Comparison of ENCODE assay signal across 9 cellular contexts in genomic region chr11:61021661-61022212, GRCh38. TPM values are rescaled to one million over a fixed set of nuclear protein-coding genes. Genes with fewer than 3 reads are reported as not detected.
DNase-seq lines count a peak whose midpoint lies in the region; ATAC-seq and TF ChIP-seq lines count a peak whose summit lies in the region.
"Had no signal": no experiment of that assay in that cellular context is flagged by ENCODE, and none has a peak within 500 bp of the region (broad histone marks: within the 10 kb centered on the region; RNA-seq: fewer than 3 reads in every experiment).

No MANE protein-coding gene starts in this region.

- H2AFZ ChIP-seq in GM23338, result peak overlapping the region; percentile 94

- peak overlapping the region; percentile 82 for H3K4me2 ChIP-seq in GM23338

- H3K4me3 ChIP-seq in GM23338, result peak overlapping the region; percentile 47
- H3K4me3 ChIP-seq: suprapubic skin had no signal

- H3K4me3 Mint-ChIP-seq in GM23338 (peak overlapping the region; percentile 64), endothelial cell (ENCODE audit: unreplicated experiment) (no peak overlapping the region)
- H3K4me3 Mint-ChIP-seq in activated CD4-positive, alpha-beta T cell treated with anti-CD3 and anti-CD28 coated beads, Interleukin-2, amount 10 ng/mL, durations not matched to agents 24 days and 14 days, result peak overlapping the region; percentile 67

- peaks cover 10% of the 10 kb centered on the region; the same call in 1 of the 2 replicates for H3K4me1 ChIP-seq in GM23338 (ENCODE audit: insufficient read depth)

- no peaks in the 10 kb centered on the region for H3K79me2 ChIP-seq in GM23338 (replicated peaks; ENCODE audit: insufficient read depth)

- no peaks in the 10 kb centered on the region for H4K20me1 ChIP-seq in GM23338 (replicated peaks; ENCODE audit: insufficient read depth)

- H3K9me3 Mint-ChIP-seq in GM23338, result no peaks in the 10 kb centered on the region
- no peaks in the 10 kb centered on the region for H3K9me3 Mint-ChIP-seq in activated CD4-positive, alpha-beta T cell treated with anti-CD3 and anti-CD28 coated beads, Interleukin-2, amount 10 ng/mL, durations not matched to agents 24 days and 14 days
- no peaks in the 10 kb centered on the region for H3K9me3 Mint-ChIP-seq in endothelial cell (ENCODE audit: unreplicated experiment)

- H3K27ac Mint-ChIP-seq in GM23338 (no peak overlapping the region), endothelial cell (ENCODE audit: unreplicated experiment) (peak overlapping the region; percentile 13)
- peak overlapping the region; percentile 90 for H3K27ac Mint-ChIP-seq in activated CD4-positive, alpha-beta T cell treated with anti-CD3 and anti-CD28 coated beads, Interleukin-2, amount 10 ng/mL, durations not matched to agents 24 days and 14 days

- H3K9me2 ChIP-seq in GM23338 (ENCODE audit: insufficient read depth), result no peaks in the 10 kb centered on the region

- DNase-seq in GM23338 (ENCODE audit: low spot score) (peak; percentile 90), endothelial cell (ENCODE audit: low spot score) (no peak), NCI-H1694 (lab: John Stamatoyannopoulos, UW) (no peak), midbrain (lab: John Stamatoyannopoulos, UW) (no peak), amniotic stem cell (lab: John Stamatoyannopoulos, UW) (no peak), GM19240 (ENCODE audit: insufficient read length, low spot score) (no peak)
- peak; percentile 95 for DNase-seq in activated CD4-positive, alpha-beta T cell treated with anti-CD3 and anti-CD28 coated beads, Interleukin-2, amount 10 ng/mL, durations not matched to agents 24 days and 14 days
- DNase-seq in stimulated activated CD4-positive, alpha-beta T cell treated with anti-CD3 and anti-CD28 coated beads, Interleukin-2, amount 100 ng/mL, for 48 hours, result peak; percentile 65 to 76

- no peaks in the 10 kb centered on the region for H3K36me3 Mint-ChIP-seq in GM23338 (ENCODE audit: low read depth)
- H3K36me3 Mint-ChIP-seq in activated CD4-positive, alpha-beta T cell treated with anti-CD3 and anti-CD28 coated beads, Interleukin-2, amount 10 ng/mL, durations not matched to agents 24 days and 14 days (ENCODE audit: low read depth), result peaks cover 71% of the 10 kb centered on the region
- H3K36me3 Mint-ChIP-seq in endothelial cell (ENCODE audit: low read depth, unreplicated experiment), result no peaks in the 10 kb centered on the region

- TF ChIP-seq CTCF in GM23338 (conservative IDR thresholded peaks at IDR 0.05; ENCODE audit: low read depth in 2 of 2), result no peak
- TF ChIP-seq CTCF in endothelial cell (IDR thresholded peaks at IDR 0.05; ENCODE audit: unreplicated experiment), result no peak

- intact Hi-C loops in activated CD4-positive, alpha-beta T cell treated with anti-CD3 and anti-CD28 coated beads, Interleukin-2, amount 10 ng/mL, durations not matched to agents 24 days and 14 days (cut with micrococcal nuclease), result loop anchor here (1.0 to 10.0 kb wide), 6 partner anchors 17 to 187 kb away; partner anchors contain the start of genes CD6 and TMEM109

- peak; percentile 91 for ATAC-seq in GM23338

- H3F3A ChIP-seq in GM23338 (replicated peaks; ENCODE audit: low read depth), result no peaks in the 10 kb centered on the region

- no peak overlapping the region for H3K27ac ChIP-seq in GM23338 (ENCODE audit: low read depth)
- H3K27ac ChIP-seq: suprapubic skin had no signal

- H3K27me3 Mint-ChIP-seq in GM23338 (ENCODE audit: insufficient read depth, low read depth, poor library complexity) (peaks cover 25% of the 10 kb centered on the region), endothelial cell (ENCODE audit: unreplicated experiment) (peaks cover 19% of the 10 kb centered on the region)
- H3K27me3 Mint-ChIP-seq in activated CD4-positive, alpha-beta T cell treated with anti-CD3 and anti-CD28 coated beads, Interleukin-2, amount 10 ng/mL, durations not matched to agents 24 days and 14 days, result no peaks in the 10 kb centered on the region

- H3K27me3 ChIP-seq in GM23338 (ENCODE audit: insufficient read depth), result no peaks in the 10 kb centered on the region

- peaks cover 22% of the 10 kb centered on the region for H3K4me1 Mint-ChIP-seq in GM23338
- H3K4me1 Mint-ChIP-seq in activated CD4-positive, alpha-beta T cell treated with anti-CD3 and anti-CD28 coated beads, Interleukin-2, amount 10 ng/mL, durations not matched to agents 24 days and 14 days, result peaks cover 71% of the 10 kb centered on the region
- H3K4me1 Mint-ChIP-seq in endothelial cell (ENCODE audit: unreplicated experiment), result peaks cover 20% of the 10 kb centered on the region

- H3K36me3 ChIP-seq in GM23338 (ENCODE audit: insufficient read depth), result no peaks in the 10 kb centered on the region
- H3K36me3 ChIP-seq: suprapubic skin had no signal

TF ChIP-seq in GM23338, 12 proteins besides CTCF, POLR2A, EP300 and RAD21 (continues in another document):
- TF ChIP-seq ZNF331 (CRISPR knock-in tag; IDR thresholded peaks at IDR 0.05; ENCODE audit: low read depth) (no peak), REST (IDR thresholded peaks at IDR 0.05; ENCODE audit: unreplicated experiment) (no peak), NANOG (IDR thresholded peaks at IDR 0.05; ENCODE audit: borderline replicate concordance) (no peak), JUNB (IDR thresholded peaks at IDR 0.05; ENCODE audit: unreplicated experiment) (no peak), STAT1 (IDR thresholded peaks at IDR 0.05; ENCODE audit: unreplicated experiment) (no peak), POLR2AphosphoS5 (IDR thresholded peaks at IDR 0.05; ENCODE audit: low read depth) (no peak), CREB1 (CRISPR knock-in tag; IDR thresholded peaks at IDR 0.05; ENCODE audit: low read depth) (no peak), ZNF114 (CRISPR knock-in tag; IDR thresholded peaks at IDR 0.05) (no peak), EZH2 (IDR thresholded peaks at IDR 0.05; ENCODE audit: low read depth, unreplicated experiment) (no peak), ETS1 (IDR thresholded peaks at IDR 0.05) (no peak), EZH2phosphoT487 (IDR thresholded peaks at IDR 0.05; ENCODE audit: unreplicated experiment) (no peak)

RNA-seq across cellular contexts. Expression of gene CD6, which starts 50.3 kb away (rescaled TPM):
- total RNA-seq in GM23338 (2014; rRNA removed; shearing (Covaris generic)), result 0.49 and 1.9 TPM in 2 replicates
- polyA plus RNA-seq in GM23338 (2016; fragmentation: Nextera tagmentation; extraction: Ambion mirVana), result not detected in 2 replicates
- 416 and 421 TPM in 2 replicates for total RNA-seq in activated CD4-positive, alpha-beta T cell treated with anti-CD3 and anti-CD28 coated beads, Interleukin-2, amount 10 ng/mL, durations not matched to agents 24 days and 14 days
- total RNA-seq in endothelial cell (ENCODE audit: unreplicated experiment), result 0.33 TPM

Comparison
In these comparisons a context has a peak if more than half of its experiments do, and no peak if none do; other contexts are left out.
1. DNase-seq: peak in GM23338 (single experiment), activated CD4-positive, alpha-beta T cell treated with anti-CD3 and anti-CD28 coated beads, Interleukin-2, amount 10 ng/mL, durations not matched to agents 24 days and 14 days (single experiment) and stimulated activated CD4-positive, alpha-beta T cell treated with anti-CD3 and anti-CD28 coated beads, Interleukin-2, amount 100 ng/mL, for 48 hours (2 of 2); none in endothelial cell (single experiment), NCI-H1694 (single experiment), midbrain (single experiment), amniotic stem cell (single experiment) and GM19240 (single experiment).
2. RNA of gene CD6, which starts 50.3 kb away (total RNA-seq): 416 to 421 TPM in activated CD4-positive, alpha-beta T cell treated with anti-CD3 and anti-CD28 coated beads, Interleukin-2, amount 10 ng/mL, durations not matched to agents 24 days and 14 days; 0.49 to 1.9 TPM in GM23338 and 0.33 TPM in endothelial cell (single experiment); every median in the first group is over 100 times any median in the second.